8 cellular contexts compared by ENCODE assay signal in the genomic region with DNA sequence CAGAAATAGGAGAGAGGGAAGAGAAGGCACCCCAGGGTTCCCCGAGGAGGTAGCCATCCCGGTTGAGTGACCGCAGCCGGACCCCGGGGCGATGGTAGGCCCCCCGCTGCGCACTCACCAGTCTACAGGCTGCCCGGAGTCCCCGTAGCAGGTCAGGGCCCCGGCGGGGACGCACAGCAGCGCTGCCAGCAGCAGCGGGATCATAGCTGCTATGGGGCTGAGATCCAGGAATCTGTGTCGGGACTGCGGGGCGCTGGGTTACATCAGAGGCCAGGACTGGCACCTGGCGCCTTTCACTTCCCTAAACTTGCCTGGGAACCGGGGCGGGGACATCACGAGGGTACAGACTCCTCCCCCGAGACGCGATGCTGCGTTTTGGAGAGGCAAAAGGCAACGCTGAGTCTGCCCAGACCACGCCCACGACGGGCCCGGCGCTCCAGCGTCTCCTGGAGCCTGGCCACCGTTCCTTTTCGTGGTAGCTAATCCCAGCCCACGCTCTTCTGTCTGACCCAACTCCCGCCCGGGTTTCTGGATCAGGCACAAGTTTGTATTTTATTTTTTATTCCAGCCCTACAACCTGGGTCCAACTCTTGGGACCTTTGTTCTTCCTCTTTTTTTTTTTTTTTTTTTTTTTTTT. TPM values are rescaled to one million over a fixed set of nuclear protein-coding genes. Genes with fewer than 3 reads are reported as not detected.
DNase-seq lines count a peak whose midpoint lies in the region; ATAC-seq, FAIRE-seq and TF ChIP-seq lines count a peak whose summit lies in the region.

A gene with protein sequence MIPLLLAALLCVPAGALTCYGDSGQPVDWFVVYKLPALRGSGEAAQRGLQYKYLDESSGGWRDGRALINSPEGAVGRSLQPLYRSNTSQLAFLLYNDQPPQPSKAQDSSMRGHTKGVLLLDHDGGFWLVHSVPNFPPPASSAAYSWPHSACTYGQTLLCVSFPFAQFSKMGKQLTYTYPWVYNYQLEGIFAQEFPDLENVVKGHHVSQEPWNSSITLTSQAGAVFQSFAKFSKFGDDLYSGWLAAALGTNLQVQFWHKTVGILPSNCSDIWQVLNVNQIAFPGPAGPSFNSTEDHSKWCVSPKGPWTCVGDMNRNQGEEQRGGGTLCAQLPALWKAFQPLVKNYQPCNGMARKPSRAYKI (minus strand): TSS at position 278 of the 637 bp plus-strand sequence. CDS start 74 bp downstream, at position 204.

- CTCF ChIA-PET in AG04450 (lab: Charles Lee), result interaction anchor here (0.7 to 1.4 kb wide), 6 partner anchors 10 to 84 kb away, joined by 3 to 10 read pairs (median 4); a partner anchor contains a TSS

- H3K27ac ChIP-seq in AG04450 (ENCODE audit: low read depth, low read length), result peak within 1 kb of the TSS; percentile 73
- peak within 1 kb of the TSS; percentile 82 for H3K27ac ChIP-seq in keratinocyte (ENCODE audit: control insufficient read depth, insufficient read depth, low read length)

- in situ Hi-C loops in GM18951 (cut with MboI; ENCODE audit: low sequenced_read_pairs, unreplicated experiment), result no loop called here

- no peaks in the 10 kb centered on the region for H3K9me1 ChIP-seq in keratinocyte (ENCODE audit: control insufficient read depth, extremely low read depth, insufficient read depth, low read length)

- H3K4me3 ChIP-seq in AG04450 (ENCODE audit: low read depth, low read length), result peak within 1 kb of the TSS; percentile 82
- peak within 1 kb of the TSS; percentile 80 to 97 (median 89) for H3K4me3 ChIP-seq in keratinocyte (ENCODE audit: control insufficient read depth in 2 of 3, extremely low read depth in 1 of 3, insufficient read depth in 2 of 3, low read depth in 1 of 3, low read length in 3 of 3)

- dilution Hi-C loops in keratinocyte (cut with MboI; ENCODE audit: extremely low pct_ligation_motif_present, low sequenced_read_pairs), result no loop called here

- no peaks in the 10 kb centered on the region for H4K20me1 ChIP-seq in keratinocyte (ENCODE audit: control insufficient read depth, extremely low read depth, insufficient read depth, low read length)

- peak; percentile 69 for FAIRE-seq in keratinocyte (lab: Jason Lieb, UNC)

- TF ChIP-seq POLR2A in GM18951 (IDR thresholded peaks at IDR 0.05; ENCODE audit: extremely low read depth, insufficient read depth, insufficient read length), result peak; percentile 88

- TF ChIP-seq CTCF in AG04450 (IDR thresholded peaks at IDR 0.05; ENCODE audit: low read depth, low read length), result no peak
- TF ChIP-seq CTCF in keratinocyte (optimal IDR thresholded peaks at IDR 0.05 in 1 of 3, IDR thresholded peaks at IDR 0.05 in 1 of 3, conservative IDR thresholded peaks at IDR 0.05 in 1 of 3; ENCODE audit: extremely low read depth in 1 of 3, insufficient read depth in 2 of 3, low read length in 3 of 3), result no peak

- peak; percentile 76 for DNase-seq in AG04450 (ENCODE audit: low read depth, low spot score)
- peak; percentile 86 for DNase-seq in NCI-H345 (lab: John Stamatoyannopoulos, UW)
- DNase-seq in activated CD4-positive, CD25-positive, alpha-beta regulatory T cell treated with anti-CD3 and anti-CD28 coated beads, Interleukin-2, amount 50 U/mL, for 72 hours, result peak; percentile 92
- peak; percentile 94 for DNase-seq in cerebellar cortex (ENCODE audit: low spot score)
- peak; percentile 68 for DNase-seq in keratinocyte (ENCODE audit: low read depth, low spot score)
- peak; percentile 77 to 78 for DNase-seq in stimulated activated CD4-positive, alpha-beta T cell treated with anti-CD3 and anti-CD28 coated beads, Interleukin-15, amount 100 ng/mL, for 1 hour (ENCODE audit: low read depth in 1 of 2, low spot score in 1 of 2)

- peak within 1 kb of the TSS; percentile 90 for H3K9ac ChIP-seq in keratinocyte (ENCODE audit: control insufficient read depth, extremely low read depth, insufficient read depth, low read length)

- peak within 1 kb of the TSS; percentile 92 for H2AFZ ChIP-seq in keratinocyte (ENCODE audit: control insufficient read depth, low read length)

- peaks cover 24% of the 10 kb centered on the region for H3K9me3 ChIP-seq in AG04450 (ENCODE audit: control insufficient read depth, insufficient read depth, low read length)
- peaks cover 10% of the 10 kb centered on the region for H3K9me3 ChIP-seq in keratinocyte (ENCODE audit: control insufficient read depth, low read depth, low read length)

- ATAC-seq in HG03175 (IDR thresholded peaks at IDR 0.05; ENCODE audit: unreplicated experiment), result peak; percentile 86

- POLR2A ChIA-PET in AG04450 (lab: Yijun Ruan, JAX), result interaction anchor here (0.7 to 1.4 kb wide), 8 partner anchors 9 to 167 kb away, joined by 3 to 7 read pairs (median 4); a partner anchor contains a TSS

- peak within 1 kb of the TSS; percentile 83 for H3K4me2 ChIP-seq in keratinocyte (ENCODE audit: control insufficient read depth, extremely low read depth, insufficient read depth, low read depth, low read length)

- no peaks in the 10 kb centered on the region for H3K79me2 ChIP-seq in keratinocyte (ENCODE audit: control insufficient read depth, insufficient read depth, low read length)

- peaks cover 4 to 5% of the 10 kb centered on the region in 2 experiments for H3K36me3 ChIP-seq in keratinocyte (ENCODE audit: control insufficient read depth in 2 of 2, extremely low read depth in 1 of 2, insufficient read depth in 2 of 2, low read length in 2 of 2)

- H3K4me1 ChIP-seq in keratinocyte (ENCODE audit: control insufficient read depth, extremely low read depth, insufficient read depth, low read length), result peaks cover 6% of the 10 kb centered on the region

- H3K27me3 ChIP-seq in AG04450 (ENCODE audit: control insufficient read depth, insufficient read depth, low read length), result peaks cover 25% of the 10 kb centered on the region
- H3K27me3 ChIP-seq in keratinocyte (ENCODE audit: control insufficient read depth, extremely low read depth, insufficient read depth, low read length), result no peaks in the 10 kb centered on the region

RNA-seq across cellular contexts. Expression of the gene that starts here (rescaled TPM):
- polyA plus RNA-seq in AG04450 (2011; rRNA removed), result 28.9 and 39.5 TPM in 2 replicates
- 15.5 and 20.8 TPM in 2 replicates for polyA minus RNA-seq in AG04450 (2011; rRNA and poly(A)+ RNA removed)
- 23.5 to 38.3 TPM (median 27.2 TPM) in 3 replicates for polyA plus RNA-seq in keratinocyte
- 12.9 TPM for polyA plus RNA-seq in keratinocyte (2011; ENCODE audit: low read depth)
- polyA plus RNA-seq in keratinocyte (2011; cell fraction: cytosol; rRNA removed), result 15.1 and 19.5 TPM in 2 replicates
- polyA plus RNA-seq in keratinocyte (2011; cell fraction: nucleus; rRNA removed), result 25.0 and 32.5 TPM in 2 replicates
- polyA plus RNA-seq in keratinocyte (2012; ENCODE audit: low replicate concordance), result 23.8 and 31.5 TPM in 2 replicates
- 18.2 to 25.2 TPM (median 24.0 TPM) in 3 replicates for polyA minus RNA-seq in keratinocyte
- polyA minus RNA-seq in keratinocyte (2011; cell fraction: cytosol; rRNA and poly(A)+ RNA removed), result 25.3 TPM
- polyA minus RNA-seq in keratinocyte (2011; cell fraction: nucleus; rRNA and poly(A)+ RNA removed), result 21.4 and 26.1 TPM in 2 replicates

Comparison
In these comparisons a context has a peak if more than half of its experiments do, and no peak if none do; other contexts are left out.
1. Peak in every context shown above with its lines: DNase-seq, ATAC-seq, H3K4me3 ChIP-seq and H3K27ac ChIP-seq.